8 cellular contexts compared by ENCODE assay signal in genomic region chr4:8158710-8159521, GRCh38. TPM values are rescaled to one million over a fixed set of nuclear protein-coding genes. Genes with fewer than 3 reads are reported as not detected.
A peak's percentile ranks its signal among the peaks of the same experiment; 100 is the strongest.
DNase-seq lines count a peak whose midpoint lies in the region; ATAC-seq and TF ChIP-seq lines count a peak whose summit lies in the region.

ABLIM2 (minus strand) TSS chr4:8158813; CDS start chr4:8158689, 124 bp downstream.

- peak within 1 kb of the TSS; percentile 88 for H3K4me3 Mint-ChIP-seq in activated naive CD8-positive, alpha-beta T cell treated with anti-CD3 and anti-CD28 coated beads, Interleukin-2, amount 10 ng/mL, durations not matched to agents 7 days and 5 days

- no peak for TF ChIP-seq EP300 in ovary (IDR thresholded peaks at IDR 0.05)

- POLR2A ChIA-PET in activated naive CD8-positive, alpha-beta T cell treated with anti-CD3 and anti-CD28 coated beads, Interleukin-2, amount 10 ng/mL, durations not matched to agents 7 days and 5 days (lab: Charles Lee), result interaction anchor here (1.2 to 1.9 kb wide), 2 partner anchors 11 to 40 kb away, joined by 4 to 5 read pairs; partner anchors contain the start of gene SH3TC1

- no peaks in the 10 kb centered on the region for H3K9me3 Mint-ChIP-seq in activated naive CD8-positive, alpha-beta T cell treated with anti-CD3 and anti-CD28 coated beads, Interleukin-2, amount 10 ng/mL, durations not matched to agents 7 days and 5 days

- no peaks in the 10 kb centered on the region for H3K9me3 ChIP-seq in ovary
- H3K9me3 ChIP-seq in thyroid gland, result no peaks in the 10 kb centered on the region

- H3K4me3 ChIP-seq in ovary, result peak within 1 kb of the TSS; percentile 55
- peak within 1 kb of the TSS; percentile 41 to 74 (median 60) for H3K4me3 ChIP-seq in thyroid gland (replicated peaks in 1 of 3)

- TF ChIP-seq CTCF in ovary (IDR thresholded peaks at IDR 0.05), result no peak
- TF ChIP-seq CTCF in thyroid gland (IDR thresholded peaks at IDR 0.05), result no peak

- peak; percentile 94 for ATAC-seq in HG02642 (IDR thresholded peaks at IDR 0.05; ENCODE audit: poor library complexity, unreplicated experiment)
- peak; percentile 98 for ATAC-seq in activated naive CD8-positive, alpha-beta T cell treated with anti-CD3 and anti-CD28 coated beads, Interleukin-2, amount 10 ng/mL, durations not matched to agents 7 days and 5 days (ENCODE audit: low read depth)
- peak; percentile 99 for ATAC-seq in Right ventricle myocardium superior (ENCODE audit: poor library complexity)

- H3K36me3 ChIP-seq in ovary, result no peaks in the 10 kb centered on the region
- H3K36me3 ChIP-seq in thyroid gland, result no peaks in the 10 kb centered on the region

- H3K4me1 ChIP-seq in ovary (ENCODE audit: insufficient read depth), result peaks cover 5% of the 10 kb centered on the region
- H3K4me1 ChIP-seq in thyroid gland, result peaks cover 25 to 41% of the 10 kb centered on the region in 2 donors

- H3K27ac Mint-ChIP-seq in activated naive CD8-positive, alpha-beta T cell treated with anti-CD3 and anti-CD28 coated beads, Interleukin-2, amount 10 ng/mL, durations not matched to agents 7 days and 5 days, result peak within 1 kb of the TSS; percentile 76

- peak; percentile 85 for DNase-seq in NCI-H1105 (lab: John Stamatoyannopoulos, UW)
- peak; percentile 98 for DNase-seq in SKM-1 (lab: John Stamatoyannopoulos, UW; ENCODE audit: unreplicated experiment)
- peak; percentile 100 for DNase-seq in activated naive CD8-positive, alpha-beta T cell treated with anti-CD3 and anti-CD28 coated beads, Interleukin-2, amount 10 ng/mL, durations not matched to agents 7 days and 5 days
- DNase-seq in Right ventricle myocardium superior, result peak; percentile 99
- peak; percentile 97 to 99 (median 98) for DNase-seq in ovary
- DNase-seq in thyroid gland, result peak; percentile 98 to 99

- 0% methylated on average over 57 to 94 of the region's 94 CpGs for WGBS in ovary, 3 donors
- WGBS in thyroid gland, 2 donors, result 0 to 2% methylated on average over 12 to 48 of the region's 94 CpGs

- H3K27me3 ChIP-seq in ovary (no peaks in the 10 kb centered on the region), thyroid gland (no peaks in the 10 kb centered on the region)

- H3K27me3 Mint-ChIP-seq in activated naive CD8-positive, alpha-beta T cell treated with anti-CD3 and anti-CD28 coated beads, Interleukin-2, amount 10 ng/mL, durations not matched to agents 7 days and 5 days, result peaks cover 17% of the 10 kb centered on the region

- H3K36me3 Mint-ChIP-seq in activated naive CD8-positive, alpha-beta T cell treated with anti-CD3 and anti-CD28 coated beads, Interleukin-2, amount 10 ng/mL, durations not matched to agents 7 days and 5 days, result peaks cover 2% of the 10 kb centered on the region

- H3K4me1 Mint-ChIP-seq in activated naive CD8-positive, alpha-beta T cell treated with anti-CD3 and anti-CD28 coated beads, Interleukin-2, amount 10 ng/mL, durations not matched to agents 7 days and 5 days, result peaks cover 6% of the 10 kb centered on the region

- TF ChIP-seq POLR2A in GM10847 (IDR thresholded peaks at IDR 0.05; ENCODE audit: extremely low read depth, insufficient read length), result peak; percentile 60
- TF ChIP-seq POLR2A in ovary (IDR thresholded peaks at IDR 0.05), result peak; percentile 36
- TF ChIP-seq POLR2A in thyroid gland (IDR thresholded peaks at IDR 0.05), result peak in 1 of 2 donors; percentile 79

- intact Hi-C loops in Right ventricle myocardium superior (cut with DNase I), result no loop called here
- intact Hi-C loops in ovary (cut with DNase I), result no loop called here
- intact Hi-C loops in thyroid gland (cut with DNase I), result no loop called here

- H3K27ac ChIP-seq in ovary (peak within 1 kb of the TSS in 1 of 2 donors; percentile 41), thyroid gland (peak within 1 kb of the TSS in 1 of 3 donors; percentile 22)

RNA-seq across cellular contexts. Expression of gene ABLIM2, which starts in this region (rescaled TPM):
- 1 to 10 TPM; 1.7 to 2.5 TPM for total RNA-seq in activated naive CD8-positive, alpha-beta T cell treated with anti-CD3 and anti-CD28 coated beads, Interleukin-2, amount 10 ng/mL, durations not matched to agents 7 days and 5 days
- total RNA-seq in Right ventricle myocardium superior (26.8 TPM), ovary (1 to 10 TPM in 5 of 7 donors, under 1 TPM in 2; 0.81 to 7.9 (median 3.0) TPM), thyroid gland (10 to 100 TPM in 2 of 4 donors, 1 to 10 TPM in 2; 9.2 to 24.0 (median 12.3) TPM)
- polyA plus RNA-seq in ovary, result 1 to 10 TPM in 1 of 2 donors, under 1 TPM in 1; 0.87 to 1.3 TPM
